ENCODE assay signal across 10 cellular contexts in genomic region chr7:155685070-155685790, GRCh38. TPM values are rescaled to one million over a fixed set of nuclear protein-coding genes. Genes with fewer than 3 reads are reported as not detected.
DNase-seq lines count a peak whose midpoint lies in the region; ATAC-seq and TF ChIP-seq lines count a peak whose summit lies in the region.
"Had no signal": no experiment of that assay in that cellular context is flagged by ENCODE, and none has a peak within 500 bp of the region (broad histone marks: within the 10 kb centered on the region; RNA-seq: fewer than 3 reads in every experiment).

No MANE protein-coding gene starts in this region.

- H3K27me3 Mint-ChIP-seq in activated CD4-positive, alpha-beta T cell treated with anti-CD3 and anti-CD28 coated beads, Interleukin-2, amount 10 ng/mL, durations not matched to agents 7 days and 5 days = no peaks in the 10 kb centered on the region
- H3K27me3 Mint-ChIP-seq in activated T-cell treated with anti-CD3 and anti-CD28 coated beads, Interleukin-2, amount 50 U/mL, for 72 hours (ENCODE audit: low read depth) = no peaks in the 10 kb centered on the region
- H3K27me3 Mint-ChIP-seq in osteocyte (ENCODE audit: unreplicated experiment) = no peaks in the 10 kb centered on the region

- no peak overlapping the region for H3K4me3 ChIP-seq in Peyer's patch
- H3K4me3 ChIP-seq: A549 had no signal

- H3K9me3 Mint-ChIP-seq in activated CD4-positive, alpha-beta T cell treated with anti-CD3 and anti-CD28 coated beads, Interleukin-2, amount 10 ng/mL, durations not matched to agents 7 days and 5 days = peaks cover 2% of the 10 kb centered on the region
- H3K9me3 Mint-ChIP-seq in activated T-cell treated with anti-CD3 and anti-CD28 coated beads, Interleukin-2, amount 50 U/mL, for 72 hours = peaks cover 4 to 6% of the 10 kb centered on the region in 2 donors
- no peaks in the 10 kb centered on the region for H3K9me3 Mint-ChIP-seq in stimulated activated effector memory CD8-positive, alpha-beta T cell treated with anti-CD3 and anti-CD28 coated beads, Interleukin-12 subunit alpha, Interleukin-12 subunit beta, amount 100 ng/mL, for 72 hours
- no peaks in the 10 kb centered on the region for H3K9me3 Mint-ChIP-seq in osteocyte (ENCODE audit: unreplicated experiment)

- no peak for TF ChIP-seq POLR2A in Peyer's patch (IDR thresholded peaks at IDR 0.05)

- H3K27ac Mint-ChIP-seq in activated CD4-positive, alpha-beta T cell treated with anti-CD3 and anti-CD28 coated beads, Interleukin-2, amount 10 ng/mL, durations not matched to agents 7 days and 5 days = peak overlapping the region; percentile 74
- peak overlapping the region; percentile 52 for H3K27ac Mint-ChIP-seq in activated T-cell treated with anti-CD3 and anti-CD28 coated beads, Interleukin-2, amount 50 U/mL, for 72 hours
- peak overlapping the region; percentile 15 for H3K27ac Mint-ChIP-seq in stimulated activated effector memory CD8-positive, alpha-beta T cell treated with anti-CD3 and anti-CD28 coated beads, Interleukin-12 subunit alpha, Interleukin-12 subunit beta, amount 100 ng/mL, for 72 hours
- H3K27ac Mint-ChIP-seq in osteocyte (ENCODE audit: unreplicated experiment) = no peak overlapping the region

- peaks cover 82% of the 10 kb centered on the region for H3K36me3 Mint-ChIP-seq in activated CD4-positive, alpha-beta T cell treated with anti-CD3 and anti-CD28 coated beads, Interleukin-2, amount 10 ng/mL, durations not matched to agents 7 days and 5 days (ENCODE audit: low read depth)
- peaks cover 23 to 56% of the 10 kb centered on the region in 2 donors for H3K36me3 Mint-ChIP-seq in activated T-cell treated with anti-CD3 and anti-CD28 coated beads, Interleukin-2, amount 50 U/mL, for 72 hours (ENCODE audit: insufficient read depth in 2 of 2)
- H3K36me3 Mint-ChIP-seq in stimulated activated effector memory CD8-positive, alpha-beta T cell treated with anti-CD3 and anti-CD28 coated beads, Interleukin-12 subunit alpha, Interleukin-12 subunit beta, amount 100 ng/mL, for 72 hours = peaks cover 74% of the 10 kb centered on the region
- H3K36me3 Mint-ChIP-seq in osteocyte (ENCODE audit: unreplicated experiment) = peaks cover 35% of the 10 kb centered on the region

- no peak for TF ChIP-seq CTCF in osteocyte (IDR thresholded peaks at IDR 0.05)
- TF ChIP-seq CTCF in Peyer's patch (IDR thresholded peaks at IDR 0.05) = no peak

- POLR2A ChIA-PET in activated CD4-positive, alpha-beta T cell treated with anti-CD3 and anti-CD28 coated beads, Interleukin-2, amount 10 ng/mL, durations not matched to agents 7 days and 5 days (lab: Charles Lee) = no interaction called here

- peaks cover 44% of the 10 kb centered on the region for H3K4me1 Mint-ChIP-seq in activated CD4-positive, alpha-beta T cell treated with anti-CD3 and anti-CD28 coated beads, Interleukin-2, amount 10 ng/mL, durations not matched to agents 7 days and 5 days
- H3K4me1 Mint-ChIP-seq in activated T-cell treated with anti-CD3 and anti-CD28 coated beads, Interleukin-2, amount 50 U/mL, for 72 hours (ENCODE audit: low read depth) = peaks cover 80% of the 10 kb centered on the region
- H3K4me1 Mint-ChIP-seq in stimulated activated effector memory CD8-positive, alpha-beta T cell treated with anti-CD3 and anti-CD28 coated beads, Interleukin-12 subunit alpha, Interleukin-12 subunit beta, amount 100 ng/mL, for 72 hours = peaks cover 62% of the 10 kb centered on the region
- peaks cover 11% of the 10 kb centered on the region for H3K4me1 Mint-ChIP-seq in osteocyte (ENCODE audit: unreplicated experiment)

- H3K27me3 ChIP-seq in Peyer's patch = no peaks in the 10 kb centered on the region

- CTCF ChIA-PET in activated CD4-positive, alpha-beta T cell treated with anti-CD3 and anti-CD28 coated beads, Interleukin-2, amount 10 ng/mL, durations not matched to agents 7 days and 5 days (lab: Charles Lee) = interaction anchor here (1.2 to 1.7 kb wide), 2 partner anchors 16 to 86 kb away, joined by 3 to 4 read pairs; no protein-coding TSS in a partner anchor

- H3K4me1 ChIP-seq in Peyer's patch = no peaks in the 10 kb centered on the region
- H3K4me1 ChIP-seq: A549 had no signal

- no peak overlapping the region for H3K27ac ChIP-seq in Peyer's patch
- H3K27ac ChIP-seq: A549 had no signal

- no peaks in the 10 kb centered on the region for H3K9me3 ChIP-seq in Peyer's patch
- H3K9me3 ChIP-seq: A549 had no signal

- ATAC-seq in HG02981 (IDR thresholded peaks at IDR 0.05; ENCODE audit: unreplicated experiment) = peak; percentile 93
- ATAC-seq in activated T-cell treated with anti-CD3 and anti-CD28 coated beads, Interleukin-2, amount 50 U/mL, for 72 hours (replicated peaks in 1 of 2) = peak; percentile 64 to 75
- ATAC-seq in stimulated activated effector memory CD8-positive, alpha-beta T cell treated with anti-CD3 and anti-CD28 coated beads, Interleukin-12 subunit alpha, Interleukin-12 subunit beta, amount 100 ng/mL, for 72 hours = peak; percentile 73
- ATAC-seq: A549 had no signal

- peaks cover 0 to 26% (median 0%) of the 10 kb centered on the region in 3 donors for H3K36me3 ChIP-seq in Peyer's patch

- DNase-seq in activated CD4-positive, alpha-beta T cell treated with anti-CD3 and anti-CD28 coated beads, Interleukin-2, amount 10 ng/mL, durations not matched to agents 7 days and 5 days = peak; percentile 65
- no peak for DNase-seq in activated CD4-positive, alpha-beta T cell treated with anti-CD3 and anti-CD28 coated beads for 1 hour
- peak; percentile 15 to 19 for DNase-seq in activated T-cell treated with anti-CD3 and anti-CD28 coated beads, Interleukin-2, amount 50 U/mL, for 72 hours
- DNase-seq in stimulated activated effector memory CD8-positive, alpha-beta T cell treated with anti-CD3 and anti-CD28 coated beads, Interleukin-12 subunit alpha, Interleukin-12 subunit beta, amount 100 ng/mL, for 72 hours (ENCODE audit: low spot score in 2 of 2) = no peak
- DNase-seq in osteocyte (ENCODE audit: extremely low spot score, unreplicated experiment) (no peak), Peyer's patch (no peak)
- no peak for DNase-seq in stimulated activated CD4-positive, alpha-beta T cell treated with anti-CD3 and anti-CD28 coated beads, Interleukin-2, amount 100 ng/mL, for 24 hours
- DNase-seq: activated CD8-positive, alpha-beta memory T cell treated with anti-CD3 and anti-CD28 coated beads for 24 hours had no signal

- peak overlapping the region; percentile 11 for H3K4me3 Mint-ChIP-seq in activated CD4-positive, alpha-beta T cell treated with anti-CD3 and anti-CD28 coated beads, Interleukin-2, amount 10 ng/mL, durations not matched to agents 7 days and 5 days
- peak overlapping the region; percentile 50 to 61 for H3K4me3 Mint-ChIP-seq in activated T-cell treated with anti-CD3 and anti-CD28 coated beads, Interleukin-2, amount 50 U/mL, for 72 hours
- H3K4me3 Mint-ChIP-seq in stimulated activated effector memory CD8-positive, alpha-beta T cell treated with anti-CD3 and anti-CD28 coated beads, Interleukin-12 subunit alpha, Interleukin-12 subunit beta, amount 100 ng/mL, for 72 hours = peak overlapping the region; percentile 35
- H3K4me3 Mint-ChIP-seq in osteocyte (ENCODE audit: unreplicated experiment) = no peak overlapping the region

RNA-seq across cellular contexts. Expression of gene RBM33, which starts 40.8 kb away (rescaled TPM):
- total RNA-seq in activated CD4-positive, alpha-beta T cell treated with anti-CD3 and anti-CD28 coated beads, Interleukin-2, amount 10 ng/mL, durations not matched to agents 7 days and 5 days = 10 to 100 TPM; 82.7 to 84.8 TPM
- 100 to 1,000 TPM in 1 of 2 donors, 10 to 100 TPM in 1; 93.1 to 104 TPM for total RNA-seq in activated T-cell treated with anti-CD3 and anti-CD28 coated beads, Interleukin-2, amount 50 U/mL, for 72 hours
- total RNA-seq in osteocyte (52.4 and 57.3 TPM in 2 replicates), Peyer's patch (100 to 1,000 TPM in 3 of 4 donors, 10 to 100 TPM in 1; 87.4 to 191 (median 123) TPM)

Comparison
In these comparisons a context has a peak if more than half of its experiments do, and no peak if none do; other contexts are left out.
1. DNase-seq: peak in activated CD4-positive, alpha-beta T cell treated with anti-CD3 and anti-CD28 coated beads, Interleukin-2, amount 10 ng/mL, durations not matched to agents 7 days and 5 days (single experiment) and activated T-cell treated with anti-CD3 and anti-CD28 coated beads, Interleukin-2, amount 50 U/mL, for 72 hours (2 of 2); none in activated CD4-positive, alpha-beta T cell treated with anti-CD3 and anti-CD28 coated beads for 1 hour (single experiment), stimulated activated effector memory CD8-positive, alpha-beta T cell treated with anti-CD3 and anti-CD28 coated beads, Interleukin-12 subunit alpha, Interleukin-12 subunit beta, amount 100 ng/mL, for 72 hours (0 of 2), osteocyte (single experiment), Peyer's patch (0 of 3) and stimulated activated CD4-positive, alpha-beta T cell treated with anti-CD3 and anti-CD28 coated beads, Interleukin-2, amount 100 ng/mL, for 24 hours (0 of 2).
2. Peak in every context shown above with its lines, with median percentiles within 50 percentile points of each other: ATAC-seq.